8 cellular contexts compared by ENCODE assay signal in genomic region chr2:112646102-112646719, GRCh38. TPM values are rescaled to one million over a fixed set of nuclear protein-coding genes. Genes with fewer than 3 reads are reported as not detected.
A peak's percentile ranks its signal among the peaks of the same experiment; 100 is the strongest.
DNase-seq lines count a peak whose midpoint lies in the region; ATAC-seq, FAIRE-seq and TF ChIP-seq lines count a peak whose summit lies in the region.

No MANE protein-coding gene starts in this region.

- peaks cover 46% of the 10 kb centered on the region for H3K36me3 ChIP-seq in K562 (ENCODE audit: control insufficient read depth, insufficient read depth, low read length)

- in situ Hi-C loops in K562 (cut with MboI): no loop called here

- TF ChIP-seq CTCF in K562 (IDR thresholded peaks at IDR 0.05 in 2 of 3, conservative IDR thresholded peaks at IDR 0.05 in 1 of 3; ENCODE audit: insufficient read depth in 2 of 3, low read depth in 1 of 3, low read length in 3 of 3): no peak

- no peaks in the 10 kb centered on the region for H3K9me1 ChIP-seq in K562 (ENCODE audit: control insufficient read depth, insufficient read depth, low read length)

- peak; percentile 49 for DNase-seq in stimulated activated CD4-positive, alpha-beta T cell treated with anti-CD3 and anti-CD28 coated beads, Interleukin-12 subunit alpha, Interleukin-12 subunit beta, amount 100 ng/mL, for 4 hours
- DNase-seq in stimulated activated CD4-positive, alpha-beta T cell treated with anti-CD3 and anti-CD28 coated beads, Interleukin-1b, Interleukin-23, amount 100 ng/mL, for 48 hours: no peak
- DNase-seq in K562 (ENCODE audit: extremely low read depth in 1 of 4, low spot score in 3 of 4) (peak in 1 of 4 experiments; percentile 45), left kidney (ENCODE audit: low read depth, low spot score) (peak; percentile 80), HPDE6-E6E7 (ENCODE audit: extremely low spot score) (no peak)
- peak; percentile 66 for DNase-seq in stimulated activated CD8-positive, alpha-beta memory T cell treated with anti-CD3 and anti-CD28 coated beads, Interleukin-4, amount 100 ng/mL, for 48 hours

- peaks cover 67% of the 10 kb centered on the region for H3K79me2 ChIP-seq in K562 (ENCODE audit: control insufficient read depth, insufficient read depth, low read length)

- TF ChIP-seq EP300 in K562 (IDR thresholded peaks at IDR 0.05; ENCODE audit: low read length): no peak

- H4K20me1 ChIP-seq in K562 (replicated peaks; ENCODE audit: control insufficient read depth, insufficient read depth, low read length): peaks cover 16% of the 10 kb centered on the region; the same call in 1 of the 2 replicates

- WGBS in K562 (ENCODE audit: insufficient coverage, low coverage, missing lambda C conversion rate): under 1% methylated on average over 36 of the region's 69 CpGs

- peak overlapping the region; percentile 94 for H3K4me3 ChIP-seq in K562

- POLR2A ChIA-PET in K562 (lab: Yijun Ruan, JAX): interaction anchor here (0.6 to 9.6 kb wide), 19 partner anchors 8 to 141 kb away, joined by 3 to 90 read pairs (median 7); partner anchors contain the start of gene NT5DC4

- no peak for FAIRE-seq in K562 (lab: Jason Lieb, UNC)

- TF ChIP-seq POLR2A in K562 (conservative IDR thresholded peaks at IDR 0.05): no peak; the same call in 1 of the 2 replicates

- H3K4me2 ChIP-seq in K562 (ENCODE audit: insufficient read depth, low read length): peak overlapping the region; percentile 99

- H3K9ac ChIP-seq in K562 (ENCODE audit: insufficient read depth in 1 of 2, low read depth in 2 of 2, low read length in 2 of 2): peak overlapping the region; percentile 87 to 97

- H2AFZ ChIP-seq in K562 (ENCODE audit: low read depth, low read length): peak overlapping the region; percentile 71

- intact Hi-C loops in K562 (cut with micrococcal nuclease): loop anchor here (5.0 kb wide), 1 partner anchor 61 kb away; no protein-coding TSS in a partner anchor

- no peaks in the 10 kb centered on the region for H3K27me3 ChIP-seq in K562 (ENCODE audit: control insufficient read depth in 2 of 2, insufficient read depth in 2 of 2, low read length in 2 of 2)

- ATAC-seq in HG03066 (IDR thresholded peaks at IDR 0.05; ENCODE audit: low read depth, unreplicated experiment): peak; percentile 22
- peak; percentile 40 for ATAC-seq in K562

- no peak for TF ChIP-seq RAD21 in K562 (CRISPR knock-in tag; conservative IDR thresholded peaks at IDR 0.05 in 1 of 2, IDR thresholded peaks at IDR 0.05 in 1 of 2)

- peak overlapping the region; percentile 93 for H3K27ac ChIP-seq in K562 (ENCODE audit: extremely low read depth, low read depth, low read length)

- CTCF ChIA-PET in K562 (lab: Yijun Ruan, JAX; ENCODE audit: low intra/inter-chr PET ratio): no interaction called here

- H3K9me3 ChIP-seq in K562 (replicated peaks; ENCODE audit: control insufficient read depth, insufficient read depth, low read depth, low read length): no peaks in the 10 kb centered on the region

- peaks cover 18 to 59% of the 10 kb centered on the region in 2 experiments for H3K4me1 ChIP-seq in K562 (replicated peaks in 1 of 2; ENCODE audit: control insufficient read depth in 2 of 2, insufficient read depth in 2 of 2, low read length in 2 of 2)

- BruUV-seq in K562 (replicated peaks; lab: Mats Ljungman, UMichigan): no TSS peak

TF ChIP-seq in PFSK-1, 5 proteins besides CTCF, POLR2A, EP300 and RAD21:
- TF ChIP-seq TAF1 (IDR thresholded peaks at IDR 0.05; ENCODE audit: borderline replicate concordance, insufficient read depth, low read length): no peak
- TF ChIP-seq SIN3A (IDR thresholded peaks at IDR 0.05; ENCODE audit: borderline replicate concordance, insufficient read depth, low read length): 0 out of 2 replicates have a peak, but pooled peaks have one; percentile 37

TF ChIP-seq in K562, 482 proteins besides CTCF, POLR2A, EP300 and RAD21 (continues in another document):
- TF ChIP-seq ZNF780A (CRISPR knock-in tag; IDR thresholded peaks at IDR 0.05): no peak
- TF ChIP-seq NR2C1 (IDR thresholded peaks at IDR 0.05): no peak
- TF ChIP-seq NR2C1 (tag; IDR thresholded peaks at IDR 0.05): no peak
- TF ChIP-seq ELF4 (CRISPR knock-in tag; IDR thresholded peaks at IDR 0.05): no peak
- no peak for TF ChIP-seq HBP1 (CRISPR knock-in tag; IDR thresholded peaks at IDR 0.05)
- no peak for TF ChIP-seq SAFB2 (IDR thresholded peaks at IDR 0.05; ENCODE audit: borderline replicate concordance, low read depth, low read length, severe bottlenecking)
- peak; percentile 94 for TF ChIP-seq CHD1 (IDR thresholded peaks at IDR 0.05; ENCODE audit: low read length)
- no peak for TF ChIP-seq KLF13 (tag; IDR thresholded peaks at IDR 0.05; ENCODE audit: borderline replicate concordance, low read depth)
- no peak for TF ChIP-seq ZNF444 (CRISPR knock-in tag; IDR thresholded peaks at IDR 0.05)
- no peak for TF ChIP-seq HMG20B (CRISPR knock-in tag; IDR thresholded peaks at IDR 0.05)
- no peak for TF ChIP-seq PATZ1 (CRISPR knock-in tag; IDR thresholded peaks at IDR 0.05; ENCODE audit: borderline replicate concordance)
- no peak for TF ChIP-seq SREBF2 (CRISPR knock-in tag; IDR thresholded peaks at IDR 0.05)
- TF ChIP-seq CAMTA2 (CRISPR knock-in tag; conservative IDR thresholded peaks at IDR 0.05): no peak
- no peak for TF ChIP-seq USF1 (CRISPR knock-in tag; IDR thresholded peaks at IDR 0.05)
- no peak for TF ChIP-seq MAFF (IDR thresholded peaks at IDR 0.05; ENCODE audit: low read length)
- TF ChIP-seq MEIS2 (IDR thresholded peaks at IDR 0.05; ENCODE audit: partially characterized antibody): no peak
- no peak for TF ChIP-seq TCF7L2 (IDR thresholded peaks at IDR 0.05; ENCODE audit: low read depth, low read length)
- no peak for TF ChIP-seq DLX4 (CRISPR knock-in tag; IDR thresholded peaks at IDR 0.05)
- TF ChIP-seq NFATC3 (IDR thresholded peaks at IDR 0.05): no peak
- TF ChIP-seq CSDE1 (IDR thresholded peaks at IDR 0.05): no peak
- no peak for TF ChIP-seq ZNF583 (CRISPR knock-in tag; IDR thresholded peaks at IDR 0.05)
- no peak for TF ChIP-seq MCM2 (IDR thresholded peaks at IDR 0.05; ENCODE audit: low read depth)

RNA-seq across cellular contexts. Expression of gene SLC20A1, which starts 0.5 kb away (rescaled TPM):
- polyA plus RNA-seq in PFSK-1 (2012; ENCODE audit: insufficient read length, low read depth): 91.4 TPM
- 495 and 804 TPM in 2 replicates for total RNA-seq in K562 (2011; cell fraction: chromatin; rRNA removed; ENCODE audit: low replicate concordance)
- 263 and 289 TPM in 2 replicates for total RNA-seq in K562 (2011; cell fraction: nucleolus; rRNA removed)
- total RNA-seq in K562 (2011; cell fraction: nucleoplasm; rRNA removed): 478 and 674 TPM in 2 replicates
- total RNA-seq in K562 (2014; rRNA removed) (64.7 and 66.0 TPM in 2 replicates), K562 (2014; rRNA removed; fragmentation: Illumina TruSeq; extraction: Trizol) (95.1 and 111 TPM in 2 replicates), K562 (2015; rRNA removed; fragmentation: Illumina TruSeq; extraction: Trizol) (66.8 and 68.9 TPM in 2 replicates), K562 (2021) (123 and 136 TPM in 2 replicates)
- polyA plus RNA-seq in K562 (2011; rRNA removed) (101 and 150 TPM in 2 replicates), K562 (2014; fragmentation: Illumina TruSeq; extraction: Trizol) (85.8 and 87.8 TPM in 2 replicates), K562 (2014; fragmentation: Nextera tagmentation; extraction: Ambion mirVana) (10 to 100 TPM; 53.8 to 56.1 TPM), K562 (2014; rRNA removed) (74.7 and 77.3 TPM in 2 replicates)
- polyA plus RNA-seq in K562 (2011; cell fraction: cytosol; rRNA removed): 105 and 114 TPM in 2 replicates
- 166 and 277 TPM in 2 replicates for polyA plus RNA-seq in K562 (2011; cell fraction: nucleus; rRNA removed)
- polyA plus RNA-seq in K562 (2012): 55.6 and 102 TPM in 2 replicates
- 151 and 243 TPM in 2 replicates for polyA minus RNA-seq in K562 (2011; rRNA and poly(A)+ RNA removed)
- polyA minus RNA-seq in K562 (2011; cell fraction: cytosol; rRNA and poly(A)+ RNA removed): 79.2 and 124 TPM in 2 replicates
- polyA minus RNA-seq in K562 (2011; cell fraction: nucleus; rRNA and poly(A)+ RNA removed): 120 and 135 TPM in 2 replicates

Comparison
In these comparisons a context has a peak if more than half of its experiments do, and no peak if none do; other contexts are left out.
1. DNase-seq: peak in stimulated activated CD4-positive, alpha-beta T cell treated with anti-CD3 and anti-CD28 coated beads, Interleukin-12 subunit alpha, Interleukin-12 subunit beta, amount 100 ng/mL, for 4 hours (single experiment), left kidney (single experiment) and stimulated activated CD8-positive, alpha-beta memory T cell treated with anti-CD3 and anti-CD28 coated beads, Interleukin-4, amount 100 ng/mL, for 48 hours (single experiment); none in stimulated activated CD4-positive, alpha-beta T cell treated with anti-CD3 and anti-CD28 coated beads, Interleukin-1b, Interleukin-23, amount 100 ng/mL, for 48 hours (single experiment) and HPDE6-E6E7 (single experiment).